ENCODE assay signal across 1 cellular context in genomic region chr3:65048151-65048550, GRCh38.
TF ChIP-seq lines count a peak whose summit lies in the region.

No MANE protein-coding gene starts in this region.

TF ChIP-seq in GM23338, 12 proteins besides CTCF, POLR2A, EP300 and RAD21 (continued from another document):
- TF ChIP-seq, protein P1, sequence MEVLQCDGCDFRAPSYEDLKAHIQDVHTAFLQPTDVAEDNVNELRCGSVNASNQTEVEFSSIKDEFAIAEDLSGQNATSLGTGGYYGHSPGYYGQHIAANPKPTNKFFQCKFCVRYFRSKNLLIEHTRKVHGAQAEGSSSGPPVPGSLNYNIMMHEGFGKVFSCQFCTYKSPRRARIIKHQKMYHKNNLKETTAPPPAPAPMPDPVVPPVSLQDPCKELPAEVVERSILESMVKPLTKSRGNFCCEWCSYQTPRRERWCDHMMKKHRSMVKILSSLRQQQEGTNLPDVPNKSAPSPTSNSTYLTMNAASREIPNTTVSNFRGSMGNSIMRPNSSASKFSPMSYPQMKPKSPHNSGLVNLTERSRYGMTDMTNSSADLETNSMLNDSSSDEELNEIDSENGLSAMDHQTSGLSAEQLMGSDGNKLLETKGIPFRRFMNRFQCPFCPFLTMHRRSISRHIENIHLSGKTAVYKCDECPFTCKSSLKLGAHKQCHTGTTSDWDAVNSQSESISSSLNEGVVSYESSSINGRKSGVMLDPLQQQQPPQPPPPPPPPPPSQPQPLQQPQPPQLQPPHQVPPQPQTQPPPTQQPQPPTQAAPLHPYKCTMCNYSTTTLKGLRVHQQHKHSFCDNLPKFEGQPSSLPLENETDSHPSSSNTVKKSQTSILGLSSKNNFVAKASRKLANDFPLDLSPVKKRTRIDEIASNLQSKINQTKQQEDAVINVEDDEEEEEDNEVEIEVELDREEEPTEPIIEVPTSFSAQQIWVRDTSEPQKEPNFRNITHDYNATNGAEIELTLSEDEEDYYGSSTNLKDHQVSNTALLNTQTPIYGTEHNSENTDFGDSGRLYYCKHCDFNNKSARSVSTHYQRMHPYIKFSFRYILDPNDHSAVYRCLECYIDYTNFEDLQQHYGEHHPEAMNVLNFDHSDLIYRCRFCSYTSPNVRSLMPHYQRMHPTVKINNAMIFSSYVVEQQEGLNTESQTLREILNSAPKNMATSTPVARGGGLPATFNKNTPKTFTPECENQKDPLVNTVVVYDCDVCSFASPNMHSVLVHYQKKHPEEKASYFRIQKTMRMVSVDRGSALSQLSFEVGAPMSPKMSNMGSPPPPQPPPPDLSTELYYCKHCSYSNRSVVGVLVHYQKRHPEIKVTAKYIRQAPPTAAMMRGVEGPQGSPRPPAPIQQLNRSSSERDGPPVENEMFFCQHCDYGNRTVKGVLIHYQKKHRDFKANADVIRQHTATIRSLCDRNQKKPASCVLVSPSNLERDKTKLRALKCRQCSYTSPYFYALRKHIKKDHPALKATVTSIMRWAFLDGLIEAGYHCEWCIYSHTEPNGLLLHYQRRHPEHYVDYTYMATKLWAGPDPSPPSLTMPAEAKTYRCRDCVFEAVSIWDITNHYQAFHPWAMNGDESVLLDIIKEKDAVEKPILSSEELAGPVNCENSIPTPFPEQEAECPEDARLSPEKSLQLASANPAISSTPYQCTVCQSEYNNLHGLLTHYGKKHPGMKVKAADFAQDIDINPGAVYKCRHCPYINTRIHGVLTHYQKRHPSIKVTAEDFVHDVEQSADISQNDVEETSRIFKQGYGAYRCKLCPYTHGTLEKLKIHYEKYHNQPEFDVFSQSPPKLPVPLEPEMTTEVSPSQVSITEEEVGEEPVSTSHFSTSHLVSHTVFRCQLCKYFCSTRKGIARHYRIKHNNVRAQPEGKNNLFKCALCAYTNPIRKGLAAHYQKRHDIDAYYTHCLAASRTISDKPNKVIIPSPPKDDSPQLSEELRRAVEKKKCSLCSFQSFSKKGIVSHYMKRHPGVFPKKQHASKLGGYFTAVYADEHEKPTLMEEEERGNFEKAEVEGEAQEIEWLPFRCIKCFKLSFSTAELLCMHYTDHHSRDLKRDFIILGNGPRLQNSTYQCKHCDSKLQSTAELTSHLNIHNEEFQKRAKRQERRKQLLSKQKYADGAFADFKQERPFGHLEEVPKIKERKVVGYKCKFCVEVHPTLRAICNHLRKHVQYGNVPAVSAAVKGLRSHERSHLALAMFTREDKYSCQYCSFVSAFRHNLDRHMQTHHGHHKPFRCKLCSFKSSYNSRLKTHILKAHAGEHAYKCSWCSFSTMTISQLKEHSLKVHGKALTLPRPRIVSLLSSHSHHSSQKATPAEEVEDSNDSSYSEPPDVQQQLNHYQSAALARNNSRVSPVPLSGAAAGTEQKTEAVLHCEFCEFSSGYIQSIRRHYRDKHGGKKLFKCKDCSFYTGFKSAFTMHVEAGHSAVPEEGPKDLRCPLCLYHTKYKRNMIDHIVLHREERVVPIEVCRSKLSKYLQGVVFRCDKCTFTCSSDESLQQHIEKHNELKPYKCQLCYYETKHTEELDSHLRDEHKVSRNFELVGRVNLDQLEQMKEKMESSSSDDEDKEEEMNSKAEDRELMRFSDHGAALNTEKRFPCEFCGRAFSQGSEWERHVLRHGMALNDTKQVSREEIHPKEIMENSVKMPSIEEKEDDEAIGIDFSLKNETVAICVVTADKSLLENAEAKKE (CRISPR knock-in tag; IDR thresholded peaks at IDR 0.05) = no peak
- no peak for TF ChIP-seq POLR2AphosphoS5 (IDR thresholded peaks at IDR 0.05; ENCODE audit: low read depth)
- no peak for TF ChIP-seq JUNB (IDR thresholded peaks at IDR 0.05; ENCODE audit: unreplicated experiment)
- TF ChIP-seq, protein P2, sequence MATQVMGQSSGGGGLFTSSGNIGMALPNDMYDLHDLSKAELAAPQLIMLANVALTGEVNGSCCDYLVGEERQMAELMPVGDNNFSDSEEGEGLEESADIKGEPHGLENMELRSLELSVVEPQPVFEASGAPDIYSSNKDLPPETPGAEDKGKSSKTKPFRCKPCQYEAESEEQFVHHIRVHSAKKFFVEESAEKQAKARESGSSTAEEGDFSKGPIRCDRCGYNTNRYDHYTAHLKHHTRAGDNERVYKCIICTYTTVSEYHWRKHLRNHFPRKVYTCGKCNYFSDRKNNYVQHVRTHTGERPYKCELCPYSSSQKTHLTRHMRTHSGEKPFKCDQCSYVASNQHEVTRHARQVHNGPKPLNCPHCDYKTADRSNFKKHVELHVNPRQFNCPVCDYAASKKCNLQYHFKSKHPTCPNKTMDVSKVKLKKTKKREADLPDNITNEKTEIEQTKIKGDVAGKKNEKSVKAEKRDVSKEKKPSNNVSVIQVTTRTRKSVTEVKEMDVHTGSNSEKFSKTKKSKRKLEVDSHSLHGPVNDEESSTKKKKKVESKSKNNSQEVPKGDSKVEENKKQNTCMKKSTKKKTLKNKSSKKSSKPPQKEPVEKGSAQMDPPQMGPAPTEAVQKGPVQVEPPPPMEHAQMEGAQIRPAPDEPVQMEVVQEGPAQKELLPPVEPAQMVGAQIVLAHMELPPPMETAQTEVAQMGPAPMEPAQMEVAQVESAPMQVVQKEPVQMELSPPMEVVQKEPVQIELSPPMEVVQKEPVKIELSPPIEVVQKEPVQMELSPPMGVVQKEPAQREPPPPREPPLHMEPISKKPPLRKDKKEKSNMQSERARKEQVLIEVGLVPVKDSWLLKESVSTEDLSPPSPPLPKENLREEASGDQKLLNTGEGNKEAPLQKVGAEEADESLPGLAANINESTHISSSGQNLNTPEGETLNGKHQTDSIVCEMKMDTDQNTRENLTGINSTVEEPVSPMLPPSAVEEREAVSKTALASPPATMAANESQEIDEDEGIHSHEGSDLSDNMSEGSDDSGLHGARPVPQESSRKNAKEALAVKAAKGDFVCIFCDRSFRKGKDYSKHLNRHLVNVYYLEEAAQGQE (IDR thresholded peaks at IDR 0.05; ENCODE audit: unreplicated experiment) = no peak
- no peak for TF ChIP-seq ZNF331 (CRISPR knock-in tag; IDR thresholded peaks at IDR 0.05; ENCODE audit: low read depth)
- no peak for TF ChIP-seq ZNF114 (CRISPR knock-in tag; IDR thresholded peaks at IDR 0.05)
- no peak for TF ChIP-seq NANOG (IDR thresholded peaks at IDR 0.05; ENCODE audit: borderline replicate concordance)
- no peak for TF ChIP-seq EZH2phosphoT487 (IDR thresholded peaks at IDR 0.05; ENCODE audit: unreplicated experiment)
